Comparison of ENCODE assay signal across 8 cellular contexts in genomic region chr2:111451692-111452199, GRCh38.
A peak's percentile ranks its signal among the peaks of the same experiment; 100 is the strongest.
DNase-seq lines count a peak whose midpoint lies in the region; ATAC-seq, FAIRE-seq and TF ChIP-seq lines count a peak whose summit lies in the region.
"Not testable (repeated sequence)": the region's sequence is repeated elsewhere in the genome, so short reads cannot be mapped to it uniquely, and the experiment has no call there.

No MANE protein-coding gene starts in this region.

- not testable (repeated sequence) for H4K8ac ChIP-seq in H1 (ENCODE audit: extremely low read depth, insufficient read depth, low read length)

- peaks cover 19% of the 10 kb centered on the region for H3K4me1 Mint-ChIP-seq in activated T-cell treated with anti-CD3 and anti-CD28 coated beads, Interleukin-2, amount 50 U/mL, for 24 hours (ENCODE audit: low read depth)

- H3K23ac ChIP-seq in H1 (ENCODE audit: insufficient read length): not testable (repeated sequence)

- H3K36me3 ChIP-seq in GM23248 (ENCODE audit: low read depth); PC-3 (ENCODE audit: low read depth, low read length); H1 (ENCODE audit: control insufficient read depth in 2 of 4, insufficient read depth in 4 of 4, low read length in 3 of 4); lower lobe of right lung; thoracic aorta: not testable (repeated sequence)

- CTCF ChIA-PET in PC-3 (lab: Charles Lee); H1 (lab: Charles Lee; ENCODE audit: partially characterized antibody): not testable (repeated sequence)

- H2AFZ ChIP-seq in GM23248; PC-3 (ENCODE audit: low read length); H1 (ENCODE audit: low read length): not testable (repeated sequence)

- not testable (repeated sequence) for H4K5ac ChIP-seq in H1 (ENCODE audit: insufficient read length, low read depth, low read length)

- not testable (repeated sequence) for TF ChIP-seq RAD21 in H1 (IDR thresholded peaks at IDR 0.05 in 1 of 2, conservative IDR thresholded peaks at IDR 0.05 in 1 of 2; ENCODE audit: low read depth in 2 of 2, low read length in 2 of 2)

- TF ChIP-seq POLR2A in H1 (IDR thresholded peaks at IDR 0.05; ENCODE audit: control extremely low read depth in 1 of 2, low read depth in 2 of 2, low read length in 2 of 2): not testable (repeated sequence)

- H2BK20ac ChIP-seq in H1 (ENCODE audit: low read length): not testable (repeated sequence)

- not testable (repeated sequence) for H3K27me3 Mint-ChIP-seq in activated T-cell treated with anti-CD3 and anti-CD28 coated beads, Interleukin-2, amount 50 U/mL, for 24 hours

- not testable (repeated sequence) for H3K4ac ChIP-seq in H1 (replicated peaks; ENCODE audit: insufficient read length, low read depth, low read length)

- H4K91ac ChIP-seq in H1 (replicated peaks; ENCODE audit: insufficient read length, low read length): not testable (repeated sequence)

- H3K9me3 Mint-ChIP-seq in activated T-cell treated with anti-CD3 and anti-CD28 coated beads, Interleukin-2, amount 50 U/mL, for 24 hours: not testable (repeated sequence)

- not testable (repeated sequence) for H2BK12ac ChIP-seq in H1 (ENCODE audit: low read depth, low read length)

- BruUV-seq in PC-3 (replicated peaks; lab: Mats Ljungman, UMichigan): not testable (repeated sequence)

- not testable (repeated sequence) for H3K14ac ChIP-seq in H1 (ENCODE audit: insufficient read length)

- peak; percentile 12 for ATAC-seq in GM18868 (IDR thresholded peaks at IDR 0.05; ENCODE audit: unreplicated experiment)
- peak; percentile 23 for ATAC-seq in HG03378 (IDR thresholded peaks at IDR 0.05; ENCODE audit: unreplicated experiment)
- ATAC-seq in PC-3: peak; percentile 16; the same call in 1 of the 2 replicates
- not testable (repeated sequence) for ATAC-seq in lower lobe of right lung
- ATAC-seq in thoracic aorta (ENCODE audit: insufficient number of reproducible peaks, low FRiP score, low read depth): peak; percentile 21

- not testable (repeated sequence) for TF ChIP-seq EP300 in H1 (IDR thresholded peaks at IDR 0.05; ENCODE audit: borderline replicate concordance in 1 of 2, low read depth in 2 of 2, low read length in 2 of 2)

- FAIRE-seq in H1 (lab: Jason Lieb, UNC): peak; percentile 28

- H3K18ac ChIP-seq in H1 (ENCODE audit: extremely low read depth, low read length): not testable (repeated sequence)

- not testable (repeated sequence) for H3K23me2 ChIP-seq in H1 (ENCODE audit: low read depth, low read length)

- H3K27me3 ChIP-seq in GM23248 (replicated peaks; ENCODE audit: insufficient read depth); PC-3 (ENCODE audit: low read length); H1 (replicated peaks in 1 of 4; ENCODE audit: control insufficient read depth in 3 of 4, extremely low read depth in 1 of 4, insufficient read depth in 3 of 4, low read length in 3 of 4); lower lobe of right lung (ENCODE audit: low read depth); thoracic aorta (replicated peaks; ENCODE audit: insufficient read depth): not testable (repeated sequence)

- H3K4me2 ChIP-seq in GM23248 (ENCODE audit: unreplicated experiment); H1 (ENCODE audit: insufficient read depth in 1 of 2, low read depth in 2 of 2, low read length in 2 of 2): not testable (repeated sequence)
- 0 out of 2 replicates have a peak overlapping the region, but pooled peaks have one; percentile 16 for H3K4me2 ChIP-seq in PC-3 (ENCODE audit: low read length)

- H3K27ac ChIP-seq in GM23248 (0 out of 2 replicates have a peak overlapping the region, but pooled peaks have one; percentile 27), thoracic aorta (peak overlapping the region; percentile 54 to 69)
- not testable (repeated sequence) for H3K27ac ChIP-seq in PC-3 (ENCODE audit: low read length); H1 (ENCODE audit: low read depth, low read length); lower lobe of right lung

- in situ Hi-C loops in GM23248 (cut with MboI): not testable (repeated sequence)

- H3K4me3 ChIP-seq in GM23248; PC-3 (ENCODE audit: low read length); H1 (ENCODE audit: extremely low read depth in 1 of 4, insufficient read depth in 2 of 4, low read depth in 3 of 4, low read length in 4 of 4): not testable (repeated sequence)
- peak overlapping the region; percentile 16 for H3K4me3 ChIP-seq in lower lobe of right lung
- peak overlapping the region; percentile 57 for H3K4me3 ChIP-seq in thoracic aorta

- WGBS in GM23248 (ENCODE audit: low coverage in 1 of 2, low lambda C conversion rate in 2 of 2, missing lambda C conversion rate in 2 of 2), 2 experiments: 77 to 83% methylated on average over 4 to 5 of the region's 9 CpGs
- WGBS in H1 (ENCODE audit: extremely low coverage in 1 of 2, insufficient coverage in 1 of 2, insufficient read length in 1 of 2, insufficient replicate concordance in 2 of 2, low coverage in 1 of 2, low lambda C conversion rate in 2 of 2, missing lambda C conversion rate in 1 of 2), 2 experiments: 30% methylated on average over 2 of the region's 9 CpGs; no CpG with 5 or more reads in 1 of the 2 experiments

- DNase-seq in GM23248; activated T-cell treated with anti-CD3 and anti-CD28 coated beads, Interleukin-2, amount 50 U/mL, for 24 hours; H1 (ENCODE audit: low read depth in 1 of 2, low spot score in 2 of 2); lower lobe of right lung; thoracic aorta (ENCODE audit: low spot score): not testable (repeated sequence)
- DNase-seq in PC-3: peak; percentile 4

- not testable (repeated sequence) for TF ChIP-seq CTCF in PC-3 (conservative IDR thresholded peaks at IDR 0.05; ENCODE audit: low read depth, low read length); H1 (IDR thresholded peaks at IDR 0.05; ENCODE audit: control extremely low read depth in 1 of 3, insufficient read depth in 1 of 3, low read depth in 1 of 3, low read length in 3 of 3); lower lobe of right lung (IDR thresholded peaks at IDR 0.05); thoracic aorta (IDR thresholded peaks at IDR 0.05)

- H2BK5ac ChIP-seq in H1 (ENCODE audit: low read depth, low read length): not testable (repeated sequence)

- not testable (repeated sequence) for H3K9me2 ChIP-seq in GM23248 (ENCODE audit: insufficient read depth); PC-3 (replicated peaks; ENCODE audit: low read length)

- peak overlapping the region; percentile 95 for H3K27ac Mint-ChIP-seq in activated T-cell treated with anti-CD3 and anti-CD28 coated beads, Interleukin-2, amount 50 U/mL, for 24 hours

- intact Hi-C loops in PC-3 (cut with micrococcal nuclease); lower lobe of right lung (cut with DNase I): not testable (repeated sequence)

- not testable (repeated sequence) for H3K9me3 ChIP-seq in GM23248 (ENCODE audit: low read depth); PC-3 (ENCODE audit: low read length); H1 (ENCODE audit: insufficient read depth in 2 of 2, low read depth in 1 of 2, low read length in 1 of 2); lower lobe of right lung; thoracic aorta

- not testable (repeated sequence) for H3K9ac ChIP-seq in GM23248; PC-3 (ENCODE audit: low read length); H1 (replicated peaks in 1 of 4; ENCODE audit: extremely low read depth in 1 of 4, low read depth in 3 of 4, low read length in 3 of 4)

- H2BK15ac ChIP-seq in H1 (ENCODE audit: low read length): not testable (repeated sequence)

- peak overlapping the region; percentile 25 for H3K4me3 Mint-ChIP-seq in activated T-cell treated with anti-CD3 and anti-CD28 coated beads, Interleukin-2, amount 50 U/mL, for 24 hours

- H4K20me1 ChIP-seq in GM23248 (ENCODE audit: insufficient read depth); PC-3 (ENCODE audit: low read length); H1 (replicated peaks in 1 of 2; ENCODE audit: control insufficient read depth in 1 of 2, insufficient read depth in 2 of 2, low read length in 2 of 2): not testable (repeated sequence)

- H3K79me1 ChIP-seq in H1 (ENCODE audit: low read depth, low read length): not testable (repeated sequence)

- H3F3A ChIP-seq in GM23248 (ENCODE audit: insufficient read depth); PC-3 (ENCODE audit: low read length, unreplicated experiment): not testable (repeated sequence)

- H3K4me1 ChIP-seq in GM23248 (ENCODE audit: insufficient read depth); PC-3 (ENCODE audit: insufficient read depth, low read length); H1 (replicated peaks in 1 of 4; ENCODE audit: control insufficient read depth in 3 of 4, insufficient read depth in 4 of 4, low read length in 3 of 4); lower lobe of right lung; thoracic aorta (ENCODE audit: control insufficient read depth in 1 of 2, low read depth in 2 of 2): not testable (repeated sequence)

- POLR2A ChIA-PET in PC-3 (lab: Charles Lee; ENCODE audit: unreplicated experiment); H1 (lab: Charles Lee; ENCODE audit: partially characterized antibody): not testable (repeated sequence)

- H3K56ac ChIP-seq in H1 (replicated peaks; ENCODE audit: insufficient read length, low read depth, low read length): not testable (repeated sequence)

- H3K36me3 Mint-ChIP-seq in activated T-cell treated with anti-CD3 and anti-CD28 coated beads, Interleukin-2, amount 50 U/mL, for 24 hours (ENCODE audit: low read depth): not testable (repeated sequence)

- H3K79me2 ChIP-seq in GM23248 (ENCODE audit: insufficient read depth): peaks cover 63% of the 10 kb centered on the region
- peaks cover 26% of the 10 kb centered on the region for H3K79me2 ChIP-seq in PC-3 (ENCODE audit: low read length)
- H3K79me2 ChIP-seq in H1 (ENCODE audit: control insufficient read depth in 1 of 2, insufficient read depth in 2 of 2, low read length in 2 of 2): not testable (repeated sequence)

- not testable (repeated sequence) for H2AK5ac ChIP-seq in H1 (ENCODE audit: low read depth, low read length)

- H2BK120ac ChIP-seq in H1 (replicated peaks; ENCODE audit: low read depth, low read length): not testable (repeated sequence)
